30 cellular contexts compared by ENCODE assay signal in the genomic region with DNA sequence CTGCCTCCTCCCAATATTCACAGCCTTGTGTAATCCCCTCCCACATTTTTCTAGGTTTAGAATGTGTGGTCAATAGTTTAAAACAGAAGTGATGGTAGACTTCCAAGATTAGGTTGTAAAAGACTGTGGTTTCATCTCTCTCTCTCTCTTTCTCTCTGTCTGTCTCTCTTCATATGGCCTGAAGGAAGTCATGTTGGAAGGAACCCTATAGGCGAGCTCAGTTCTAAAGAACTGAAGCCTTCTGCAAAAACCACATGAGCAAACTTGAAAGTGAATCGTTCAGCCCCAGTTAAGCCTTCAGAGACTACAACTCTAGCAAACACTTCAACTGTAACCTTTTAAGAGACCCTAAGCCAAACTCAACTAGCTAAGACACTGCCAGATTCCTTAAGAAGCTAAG.
"Had no signal": no experiment of that assay in that cellular context is flagged by ENCODE, and none has a peak within 500 bp of the region (broad histone marks: within the 10 kb centered on the region; RNA-seq: fewer than 3 reads in every experiment).

No MANE protein-coding gene starts in this region.

- H3K27me3 Mint-ChIP-seq: dendritic cell treated with granulocyte-macrophage colony-stimulating factor and Interleukin-4, amounts not matched to agents 40 ng/mL and 50 ng/mL, for 4 days; memory B cell; naive B cell; natural killer cell treated with Interleukin-12 subunit alpha and Interleukin-12 subunit beta and Interleukin-15 and Interleukin-18, amount 100 ng/mL, for 72 hours; stimulated activated naive B cell treated with anti-CD40 and anti-IgM and Interleukin-4, amounts not matched to agents 10 μg/mL and 1 μg/mL and 100 μg/mL, for 72 hours; stimulated activated naive CD8-positive, alpha-beta T cell treated with anti-CD3 and anti-CD28 coated beads, Interleukin-15, Interleukin-2, amounts not matched to agents 100 ng/mL and 50 ng/mL, for 24 hours had no signal

- H3K36me3 ChIP-seq: gastroesophageal sphincter, heart left ventricle, neutrophil, pancreas, right lobe of liver, thoracic aorta, tibial nerve, upper lobe of right lung, uterus had no signal

- H3K27me3 ChIP-seq: foreskin keratinocyte, gastroesophageal sphincter, heart left ventricle, hepatocyte, neutrophil, pancreas, right lobe of liver, tibial nerve, upper lobe of right lung, uterus had no signal

- H2AFZ ChIP-seq: hepatocyte had no signal

- H3K27ac ChIP-seq: epithelial cell of prostate, foreskin keratinocyte, gastroesophageal sphincter, heart left ventricle, hepatocyte, neutrophil, pancreas, right lobe of liver, thoracic aorta, tibial nerve, upper lobe of right lung, uterus had no signal

- H3K27ac Mint-ChIP-seq: dendritic cell treated with granulocyte-macrophage colony-stimulating factor and Interleukin-4, amounts not matched to agents 40 ng/mL and 50 ng/mL, for 4 days; endodermal cell; memory B cell; mesothelial cell of epicardium; naive B cell; natural killer cell treated with Interleukin-12 subunit alpha and Interleukin-12 subunit beta and Interleukin-15 and Interleukin-18, amount 100 ng/mL, for 72 hours; stimulated activated naive B cell treated with anti-CD40 and anti-IgM and Interleukin-4, amounts not matched to agents 10 μg/mL and 1 μg/mL and 100 μg/mL, for 72 hours; stimulated activated naive CD8-positive, alpha-beta T cell treated with anti-CD3 and anti-CD28 coated beads, Interleukin-15, Interleukin-2, amounts not matched to agents 100 ng/mL and 50 ng/mL, for 24 hours had no signal

- H3K9me3 Mint-ChIP-seq: endodermal cell, neural crest cell had no signal

- H3K4me1 Mint-ChIP-seq: endodermal cell; memory B cell; mesothelial cell of epicardium; naive B cell; neural crest cell; stimulated activated naive B cell treated with anti-CD40 and anti-IgM and Interleukin-4, amounts not matched to agents 10 μg/mL and 1 μg/mL and 100 μg/mL, for 72 hours had no signal

- H3K4me2 ChIP-seq: hepatocyte had no signal

- H3K4me3 ChIP-seq: gastroesophageal sphincter, heart left ventricle, hepatocyte, lung, mucosa of descending colon, pancreas, right lobe of liver, thoracic aorta, tibial nerve, upper lobe of right lung, uterus had no signal

- H3K4me1 ChIP-seq: foreskin keratinocyte, gastroesophageal sphincter, heart left ventricle, pancreas, right lobe of liver, tibial nerve, upper lobe of right lung, uterus had no signal

- H3K36me3 Mint-ChIP-seq: memory B cell; mesothelial cell of epicardium; naive B cell; stimulated activated naive B cell treated with anti-CD40 and anti-IgM and Interleukin-4, amounts not matched to agents 10 μg/mL and 1 μg/mL and 100 μg/mL, for 72 hours had no signal

- H3K9me3 ChIP-seq: gastroesophageal sphincter, heart left ventricle, mucosa of descending colon, neutrophil, pancreas, right lobe of liver, thoracic aorta, tibial nerve, upper lobe of right lung, uterus had no signal

- DNase-seq: effector CD8-positive, alpha-beta T cell; endodermal cell; foreskin keratinocyte; heart left ventricle; kidney; mucosa of descending colon; naive B cell; pancreas; right lobe of liver; small intestine; stimulated activated CD4-positive, alpha-beta T cell treated with anti-CD3 and anti-CD28 coated beads, Interleukin-15, amount 100 ng/mL, for 24 hours; stimulated activated CD4-positive, alpha-beta T cell treated with anti-CD3 and anti-CD28 coated beads, Interleukin-2, amount 100 ng/mL, for 48 hours; stimulated activated naive B cell treated with anti-CD40 and anti-IgM and Interleukin-4, amounts not matched to agents 10 μg/mL and 1 μg/mL and 100 μg/mL, for 72 hours; upper lobe of right lung; uterus had no signal

- H3K4me3 Mint-ChIP-seq: dendritic cell treated with granulocyte-macrophage colony-stimulating factor and Interleukin-4, amounts not matched to agents 40 ng/mL and 50 ng/mL, for 4 days; endodermal cell; memory B cell; mesothelial cell of epicardium; naive B cell; natural killer cell treated with Interleukin-12 subunit alpha and Interleukin-12 subunit beta and Interleukin-15 and Interleukin-18, amount 100 ng/mL, for 72 hours; neural crest cell; stimulated activated naive B cell treated with anti-CD40 and anti-IgM and Interleukin-4, amounts not matched to agents 10 μg/mL and 1 μg/mL and 100 μg/mL, for 72 hours; stimulated activated naive CD8-positive, alpha-beta T cell treated with anti-CD3 and anti-CD28 coated beads, Interleukin-15, Interleukin-2, amounts not matched to agents 100 ng/mL and 50 ng/mL, for 24 hours had no signal

- ATAC-seq: esophagus mucosa; foreskin keratinocyte; gastroesophageal sphincter; heart left ventricle; left lobe of liver; mucosa of descending colon; natural killer cell treated with Interleukin-12 subunit alpha and Interleukin-12 subunit beta and Interleukin-15 and Interleukin-18, amount 100 ng/mL, for 72 hours; pancreas; right lobe of liver; stimulated activated naive B cell treated with anti-CD40 and anti-IgM and Interleukin-4, amounts not matched to agents 10 μg/mL and 1 μg/mL and 100 μg/mL, for 72 hours; upper lobe of right lung had no signal
